Comparison of ENCODE assay signal across 12 cellular contexts in genomic region chr17:68310141-68310540, GRCh38. TPM values are rescaled to one million over a fixed set of nuclear protein-coding genes. Genes with fewer than 3 reads are reported as not detected.
DNase-seq lines count a peak whose midpoint lies in the region; ATAC-seq and TF ChIP-seq lines count a peak whose summit lies in the region.
"Had no signal": no experiment of that assay in that cellular context is flagged by ENCODE, and none has a peak within 500 bp of the region (broad histone marks: within the 10 kb centered on the region; RNA-seq: fewer than 3 reads in every experiment).

No MANE protein-coding gene starts in this region.

- no peak overlapping the region for H3K14ac ChIP-seq in IMR-90 (replicated peaks; ENCODE audit: low read depth, low read length)

- H3K4me3 ChIP-seq in IMR-90 (ENCODE audit: insufficient read depth, low read depth, low read length) (no peak overlapping the region), H7 (ENCODE audit: insufficient read depth, low read depth, low read length) (no peak overlapping the region)
- H3K4me3 ChIP-seq: Peyer's patch had no signal

- no peak overlapping the region for H4K91ac ChIP-seq in IMR-90 (ENCODE audit: insufficient read depth, low read depth, low read length)

- POLR2A ChIA-PET in IMR-90 (lab: Charles Lee; ENCODE audit: unreplicated experiment), result no interaction called here

- WGBS in IMR-90 (ENCODE audit: extremely low coverage in 2 of 2, insufficient read length in 1 of 2), 2 experiments, result 100% methylated on average over 2 of the region's 8 CpGs; no CpG with 5 or more reads in 1 of the 2 experiments

- H3K56ac ChIP-seq in IMR-90 (ENCODE audit: extremely low read depth, insufficient read depth, low read length), result no peak overlapping the region

- CTCF ChIA-PET in IMR-90 (lab: Yijun Ruan, JAX), result interaction anchor here (0.6 kb wide), 1 partner anchor 155 kb away, joined by 4 read pairs; no protein-coding TSS in a partner anchor

- no peak overlapping the region for H4K8ac ChIP-seq in IMR-90 (ENCODE audit: low read depth in 2 of 2, low read length in 2 of 2)

- H3K9me1 ChIP-seq in IMR-90 (ENCODE audit: insufficient read depth, low read length), result no peaks in the 10 kb centered on the region

- DNase-seq in IMR-90 (no peak), H7 (no peak), NCI-H2227 (lab: John Stamatoyannopoulos, UW; ENCODE audit: unreplicated experiment) (no peak), NCI-H146 treated with DMSO at 0.1 percent for 48 hours (lab: John Stamatoyannopoulos, UW; ENCODE audit: unreplicated experiment) (no peak), DMS 273 (lab: John Stamatoyannopoulos, UW; ENCODE audit: unreplicated experiment) (no peak)
- DNase-seq in activated CD4-positive, alpha-beta T cell treated with anti-CD3 and anti-CD28 coated beads for 24 hours (ENCODE audit: low read depth in 2 of 2), result peak; percentile 7 to 14
- peak; percentile 21 for DNase-seq in activated gamma-delta T cell treated with anti-CD3 and anti-CD28 coated beads, Interleukin-2, amount 50 U/mL, for 16 hours (ENCODE audit: low read depth)
- peak; percentile 49 for DNase-seq in stimulated activated CD4-positive, alpha-beta T cell treated with anti-CD3 and anti-CD28 coated beads, Interleukin-4, amount 100 ng/mL, for 24 hours
- DNase-seq: effector CD8-positive, alpha-beta T cell; left colon; NCI-H2171 treated with DMSO at 0.1 percent for 48 hours; Peyer's patch had no signal

- H2AK5ac ChIP-seq in IMR-90 (ENCODE audit: low read depth, low read length), result no peak overlapping the region; the same call in 1 of the 2 replicates

- H3K9ac ChIP-seq in IMR-90 (ENCODE audit: low read depth, low read length), result no peak overlapping the region

- H4K5ac ChIP-seq in IMR-90 (ENCODE audit: low read depth, low read length), result no peak overlapping the region

- H3K4ac ChIP-seq in IMR-90 (ENCODE audit: low read depth, low read length), result no peak overlapping the region

- ATAC-seq in IMR-90 (ENCODE audit: low read depth), result peak; percentile 54; the same call in 1 of the 2 replicates
- ATAC-seq: left colon had no signal

- no peak overlapping the region for H3K23ac ChIP-seq in IMR-90 (ENCODE audit: low read depth, low read length)

- dilution Hi-C loops in IMR-90 (cut with HindIII; ENCODE audit: low sequenced_read_pairs, unreplicated experiment), result no loop called here

- H3K36me3 ChIP-seq in IMR-90 (ENCODE audit: control insufficient read depth, insufficient read depth, low read length) (no peaks in the 10 kb centered on the region), H7 (replicated peaks; ENCODE audit: control insufficient read depth, insufficient read depth, low read length) (no peaks in the 10 kb centered on the region)
- H3K36me3 ChIP-seq: Peyer's patch had no signal

- H2AFZ ChIP-seq in IMR-90 (replicated peaks; ENCODE audit: low read length, poor library complexity), result no peak overlapping the region

- H2BK20ac ChIP-seq in IMR-90 (ENCODE audit: low read depth, low read length), result no peak overlapping the region

- H3K79me1 ChIP-seq in IMR-90 (ENCODE audit: low read depth in 1 of 2, low read length in 2 of 2), result no peaks in the 10 kb centered on the region

- H3K27me3 ChIP-seq in IMR-90 (ENCODE audit: control insufficient read depth, insufficient read depth, low read length) (no peaks in the 10 kb centered on the region), H7 (ENCODE audit: control insufficient read depth, insufficient read depth, low read length) (no peaks in the 10 kb centered on the region)
- H3K27me3 ChIP-seq: Peyer's patch had no signal

- no TSS peak for BruUV-seq in IMR-90 (replicated peaks; lab: Mats Ljungman, UMichigan)

- H3K18ac ChIP-seq in IMR-90 (ENCODE audit: low read depth, low read length), result no peak overlapping the region

- intact Hi-C loops in IMR-90 (cut with micrococcal nuclease), result no loop called here

- TF ChIP-seq POLR2A in IMR-90 (IDR thresholded peaks at IDR 0.05; ENCODE audit: low read depth, low read length), result no peak

- no peak overlapping the region for H3K4me2 ChIP-seq in IMR-90 (ENCODE audit: low read depth, low read length)

- no peaks in the 10 kb centered on the region for H4K20me1 ChIP-seq in IMR-90 (ENCODE audit: insufficient read depth, low read length)

- no peak for TF ChIP-seq RAD21 in IMR-90 (IDR thresholded peaks at IDR 0.05; ENCODE audit: low read length)

- no peak overlapping the region for H2AK9ac ChIP-seq in IMR-90 (replicated peaks; ENCODE audit: low read depth, low read length, poor library complexity)

- no peaks in the 10 kb centered on the region; the same call in 1 of the 2 replicates for H3K4me1 ChIP-seq in IMR-90 (ENCODE audit: control insufficient read depth, insufficient read depth, low read length)
- H3K4me1 ChIP-seq: Peyer's patch had no signal

- H3K27ac ChIP-seq in IMR-90 (ENCODE audit: insufficient read depth, low read length), result no peak overlapping the region
- H3K27ac ChIP-seq: Peyer's patch had no signal

- no peak overlapping the region for H2BK5ac ChIP-seq in IMR-90 (ENCODE audit: low read depth, low read length, poor library complexity, severe bottlenecking)

- in situ Hi-C loops in IMR-90 (cut with MboI; ENCODE audit: low sequenced_read_pairs), result no loop called here

- no peaks in the 10 kb centered on the region for H3K9me3 ChIP-seq in IMR-90 (ENCODE audit: control insufficient read depth, insufficient read depth, low read length)
- H3K9me3 ChIP-seq: Peyer's patch had no signal

- no peak overlapping the region for H2BK15ac ChIP-seq in IMR-90 (ENCODE audit: low read depth, low read length)

- no peak for TF ChIP-seq CTCF in IMR-90 (conservative IDR thresholded peaks at IDR 0.05; ENCODE audit: low read depth, low read length)

- no peak overlapping the region for H2BK120ac ChIP-seq in IMR-90 (ENCODE audit: low read depth, low read length)

TF ChIP-seq in IMR-90, 13 proteins besides CTCF, POLR2A, EP300 and RAD21:
- TF ChIP-seq MAFK (IDR thresholded peaks at IDR 0.05; ENCODE audit: low read depth, low read length) (no peak), ELK1 (IDR thresholded peaks at IDR 0.05; ENCODE audit: borderline replicate concordance, low read depth, low read length) (no peak), MAZ (IDR thresholded peaks at IDR 0.05; ENCODE audit: borderline replicate concordance, low read depth, low read length) (no peak), BHLHE40 (IDR thresholded peaks at IDR 0.05; ENCODE audit: low read depth, low read length) (no peak), NFE2L2 (IDR thresholded peaks at IDR 0.05; ENCODE audit: low read depth, low read length) (no peak)
TF ChIP-seq in IMR-90: peak in this region for 0.

RNA-seq across cellular contexts. Expression of gene ARSG, which starts 18.8 kb away (rescaled TPM):
- total RNA-seq in IMR-90 (2012; rRNA removed), result 2.9 and 3.1 TPM in 2 replicates
- 2.5 and 3.0 TPM in 2 replicates for polyA plus RNA-seq in IMR-90 (2012; rRNA removed)
- polyA plus RNA-seq in IMR-90 (2012; cell fraction: cytosol; rRNA removed), result 1.3 and 2.4 TPM in 2 replicates
- 2.8 and 3.6 TPM in 2 replicates for polyA plus RNA-seq in IMR-90 (2012; cell fraction: nucleus; rRNA removed; ENCODE audit: low replicate concordance)
- 15.7 and 18.8 TPM in 2 replicates for total RNA-seq in H7 (2014; rRNA removed; shearing (Covaris generic))

RNA-seq across cellular contexts. Expression of gene SLC16A6, which starts 19.2 kb away (rescaled TPM):
- 0.54 and 0.83 TPM in 2 replicates for total RNA-seq in IMR-90 (2012; rRNA removed)
- polyA plus RNA-seq in IMR-90 (2012; rRNA removed), result 0.22 and 0.29 TPM in 2 replicates
- polyA plus RNA-seq in IMR-90 (2012; cell fraction: cytosol; rRNA removed), result 0.07 and 0.28 TPM in 2 replicates
- 0.20 and 0.49 TPM in 2 replicates for polyA plus RNA-seq in IMR-90 (2012; cell fraction: nucleus; rRNA removed; ENCODE audit: low replicate concordance)
- total RNA-seq in H7 (2014; rRNA removed; shearing (Covaris generic)), result 0.15 and 0.28 TPM in 2 replicates

Comparison
In these comparisons a context has a peak if more than half of its experiments do, and no peak if none do; other contexts are left out.
1. DNase-seq: peak in activated CD4-positive, alpha-beta T cell treated with anti-CD3 and anti-CD28 coated beads for 24 hours (2 of 2), activated gamma-delta T cell treated with anti-CD3 and anti-CD28 coated beads, Interleukin-2, amount 50 U/mL, for 16 hours (single experiment) and stimulated activated CD4-positive, alpha-beta T cell treated with anti-CD3 and anti-CD28 coated beads, Interleukin-4, amount 100 ng/mL, for 24 hours (single experiment); none in IMR-90 (single experiment), H7 (single experiment), NCI-H2227 (single experiment), NCI-H146 treated with DMSO at 0.1 percent for 48 hours (single experiment) and DMS 273 (single experiment).